20 cellular contexts compared by ENCODE assay signal in the genomic region with DNA sequence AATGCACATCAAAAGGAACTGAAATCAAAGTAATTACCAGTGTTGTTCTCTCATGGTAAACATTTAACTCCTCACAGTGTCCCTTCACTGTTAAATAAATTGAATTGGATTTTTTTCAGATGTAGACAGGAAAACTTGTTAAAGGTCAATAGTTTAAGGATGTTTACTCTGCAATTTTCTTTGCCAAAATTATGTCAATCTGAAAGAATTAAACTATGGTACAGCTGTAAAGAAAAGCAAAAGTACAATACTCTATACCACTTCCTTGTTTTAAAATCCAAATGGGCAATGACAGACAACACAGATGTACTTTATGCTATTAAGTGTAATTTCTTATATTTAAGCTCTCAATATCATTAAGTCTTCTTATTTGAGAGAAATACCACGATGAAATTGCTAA.
"Had no signal": no experiment of that assay in that cellular context is flagged by ENCODE, and none has a peak within 500 bp of the region (broad histone marks: within the 10 kb centered on the region; RNA-seq: fewer than 3 reads in every experiment).

No MANE protein-coding gene starts in this region.

- H3K9me3 ChIP-seq: Peyer's patch had no signal

- H3K27ac ChIP-seq: HL-60, KMS-11, PC-9, Peyer's patch, SJCRH30 had no signal

- H3K9ac ChIP-seq: KMS-11 had no signal

- H3K4me3 ChIP-seq: K562, PC-9, Peyer's patch, SJCRH30 had no signal

- H3K4me2 ChIP-seq: KMS-11, PC-9 had no signal

- H2AFZ ChIP-seq: PC-9 had no signal

- H3K36me3 ChIP-seq: Peyer's patch had no signal

- FAIRE-seq: HTR-8/SVneo had no signal

- H3K4me1 ChIP-seq: Peyer's patch, SJCRH30 had no signal

- DNase-seq: Kasumi-1; MV-4-11; NCI-H1048; NCI-H1436; NCI-H1694 treated with DMSO at 0.1 percent for 48 hours; NCI-H1930; NCI-H2107; NCI-H345; NCI-H446 treated with DMSO at 0.1 percent for 48 hours; NCI-H510A treated with DMSO at 0.1 percent for 48 hours; NCI-H526; NK-92 treated with Interleukin-12 subunit alpha and Interleukin-12 subunit beta, amount 100 ng/mL, for 24 hours; PC-9; Peyer's patch; SHP77 treated with DMSO at 0.1 percent for 48 hours; SJCRH30 had no signal

- H3K27me3 ChIP-seq: Peyer's patch, SJCRH30 had no signal
